ENCODE assay signal across 8 cellular contexts in genomic region chr5:1536298-1537165, GRCh38. TPM values are rescaled to one million over a fixed set of nuclear protein-coding genes. Genes with fewer than 3 reads are reported as not detected.
DNase-seq lines count a peak whose midpoint lies in the region; ATAC-seq and TF ChIP-seq lines count a peak whose summit lies in the region.

No MANE protein-coding gene starts in this region.

- no peaks in the 10 kb centered on the region for H4K20me1 ChIP-seq in SU-DHL-6 (ENCODE audit: low read depth, low read length)

- peaks cover 3% of the 10 kb centered on the region; the same call in 1 of the 2 replicates for H3F3A ChIP-seq in SU-DHL-6 (ENCODE audit: insufficient read depth)

- DNase-seq in ascending aorta (ENCODE audit: low spot score in 2 of 2) (peak in 1 of 2 donors; percentile 63), NCI-H82 (lab: John Stamatoyannopoulos, UW) (no peak), DMS153 (lab: John Stamatoyannopoulos, UW) (no peak)

- no peaks in the 10 kb centered on the region for H3K79me2 ChIP-seq in SU-DHL-6 (ENCODE audit: insufficient read depth, low read length)

- no peaks in the 10 kb centered on the region for H3K9me2 ChIP-seq in SU-DHL-6 (replicated peaks; ENCODE audit: insufficient read depth, low read length)

- H3K36me3 ChIP-seq in SU-DHL-6 (ENCODE audit: low read length) = no peaks in the 10 kb centered on the region
- no peaks in the 10 kb centered on the region for H3K36me3 ChIP-seq in ascending aorta
- no peaks in the 10 kb centered on the region for H3K36me3 ChIP-seq in muscle layer of duodenum (ENCODE audit: control insufficient read depth in 1 of 2, insufficient read depth in 2 of 2, low read length in 2 of 2)
- no peaks in the 10 kb centered on the region for H3K36me3 ChIP-seq in thymus (ENCODE audit: control insufficient read depth, insufficient read depth)

- peak overlapping the region; percentile 65 for H2AFZ ChIP-seq in SU-DHL-6 (ENCODE audit: low read depth, low read length, severe bottlenecking)

- H3K27ac ChIP-seq in SU-DHL-6 (ENCODE audit: low read depth, low read length) (no peak overlapping the region), ascending aorta (peak overlapping the region in 1 of 2 donors; percentile 10), muscle layer of duodenum (ENCODE audit: low read length) (peak overlapping the region; percentile 10), thymus (ENCODE audit: low read depth) (peak overlapping the region; percentile 87)

- ATAC-seq in GM18508 (IDR thresholded peaks at IDR 0.05; ENCODE audit: insufficient read depth, unreplicated experiment) (peak; percentile 93), HG02938 (IDR thresholded peaks at IDR 0.05; ENCODE audit: unreplicated experiment) (peak; percentile 98)

- peak overlapping the region; percentile 23 for H3K4me3 ChIP-seq in SU-DHL-6 (ENCODE audit: insufficient read depth, low read length, poor library complexity, severe bottlenecking)
- peak overlapping the region; percentile 30 to 39 for H3K4me3 ChIP-seq in ascending aorta
- peak overlapping the region; percentile 15 to 44 for H3K4me3 ChIP-seq in muscle layer of duodenum (ENCODE audit: low read depth in 1 of 2, low read length in 2 of 2)
- peak overlapping the region; percentile 29 for H3K4me3 ChIP-seq in thymus (ENCODE audit: low read length)

- TF ChIP-seq CTCF in SU-DHL-6 (IDR thresholded peaks at IDR 0.05; ENCODE audit: insufficient read depth, low read length, poor library complexity, severe bottlenecking) (no peak), ascending aorta (IDR thresholded peaks at IDR 0.05) (no peak)

- intact Hi-C loops in ascending aorta (cut with DNase I) = no loop called here

- H3K4me2 ChIP-seq in SU-DHL-6 (ENCODE audit: low read depth, low read length, poor library complexity, severe bottlenecking) = peak overlapping the region; percentile 62

- H3K27me3 ChIP-seq in SU-DHL-6 (ENCODE audit: low read length) (no peaks in the 10 kb centered on the region), ascending aorta (no peaks in the 10 kb centered on the region), muscle layer of duodenum (ENCODE audit: low read depth, low read length) (no peaks in the 10 kb centered on the region), thymus (ENCODE audit: control insufficient read depth, insufficient read depth) (no peaks in the 10 kb centered on the region)

- peak overlapping the region; percentile 20; the same call in 1 of the 2 replicates for H3K9ac ChIP-seq in SU-DHL-6 (ENCODE audit: low read length)

- H3K9me3 ChIP-seq in SU-DHL-6 (ENCODE audit: insufficient read depth, low read length) = no peaks in the 10 kb centered on the region
- no peaks in the 10 kb centered on the region for H3K9me3 ChIP-seq in ascending aorta
- no peaks in the 10 kb centered on the region for H3K9me3 ChIP-seq in muscle layer of duodenum (ENCODE audit: control insufficient read depth in 1 of 2, low read length in 2 of 2)
- H3K9me3 ChIP-seq in thymus (ENCODE audit: control insufficient read depth) = no peaks in the 10 kb centered on the region

- 74% methylated on average over 9 of the region's 9 CpGs for WGBS in thymus

- H3K4me1 ChIP-seq in ascending aorta (peaks cover under 1 to 5% of the 10 kb centered on the region in 2 donors), muscle layer of duodenum (ENCODE audit: control insufficient read depth in 1 of 2, insufficient read depth in 2 of 2, low read length in 2 of 2) (no peaks in the 10 kb centered on the region), thymus (ENCODE audit: control insufficient read depth, insufficient read depth, low read length) (peaks cover 3% of the 10 kb centered on the region)

RNA-seq across cellular contexts. Expression of gene LPCAT1, which starts 12.8 kb away (rescaled TPM):
- 86.2 TPM for total RNA-seq in ascending aorta
- polyA plus RNA-seq in thymus = 50.5 TPM
